Comparison of ENCODE assay signal across 15 cellular contexts in genomic region chr11:105206633-105207032, GRCh38.
A peak's percentile ranks its signal among the peaks of the same experiment; 100 is the strongest.
DNase-seq lines count a peak whose midpoint lies in the region; ATAC-seq lines count a peak whose summit lies in the region.
"Had no signal": no experiment of that assay in that cellular context is flagged by ENCODE, and none has a peak within 500 bp of the region (broad histone marks: within the 10 kb centered on the region; RNA-seq: fewer than 3 reads in every experiment).

No MANE protein-coding gene starts in this region.

- ATAC-seq in GM18868 (IDR thresholded peaks at IDR 0.05; ENCODE audit: unreplicated experiment) (no peak), GM18861 (IDR thresholded peaks at IDR 0.05; ENCODE audit: unreplicated experiment) (no peak)
- ATAC-seq: A549 had no signal

- no peak overlapping the region for H3K4me3 ChIP-seq in adipocyte (ENCODE audit: low read length)
- H3K4me3 ChIP-seq: A549, GM23248 had no signal

- H3K27me3 ChIP-seq in adipocyte (replicated peaks; ENCODE audit: control insufficient read depth, insufficient read depth, low read length) = no peaks in the 10 kb centered on the region
- H3K27me3 ChIP-seq: BE2C had no signal

- no peaks in the 10 kb centered on the region for H3K9me3 ChIP-seq in adipocyte (ENCODE audit: control insufficient read depth, low read length)
- H3K9me3 ChIP-seq: A549, BE2C had no signal

- no peaks in the 10 kb centered on the region for H3K36me3 ChIP-seq in adipocyte (ENCODE audit: control insufficient read depth, insufficient read depth, low read length, severe bottlenecking)
- H3K36me3 ChIP-seq: BE2C had no signal

- no peaks in the 10 kb centered on the region for H3K4me1 ChIP-seq in adipocyte (ENCODE audit: control insufficient read depth, insufficient read depth, low read length)
- H3K4me1 ChIP-seq: BE2C had no signal

- DNase-seq in ELR (ENCODE audit: low read depth) (peak; percentile 15), HuH-7.5 (ENCODE audit: low spot score) (peak; percentile 7), adipocyte (ENCODE audit: low read depth) (peak; percentile 10), DMS53 (lab: John Stamatoyannopoulos, UW) (no peak), NCI-H524 (lab: John Stamatoyannopoulos, UW) (no peak)
- DNase-seq: BE2C; CD4-positive, alpha-beta memory T cell; DMS79 treated with DMSO at 0.1 percent for 48 hours; GF-D8; GM23248; H7; KBM-7 had no signal

- no peak overlapping the region for H3K9ac ChIP-seq in adipocyte (ENCODE audit: low read length)
- H3K9ac ChIP-seq: GM23248 had no signal

Comparison
In these comparisons a context has a peak if more than half of its experiments do, and no peak if none do; other contexts are left out.
1. DNase-seq: peak in ELR (single experiment), HuH-7.5 (single experiment) and adipocyte (single experiment); none in DMS53 (single experiment) and NCI-H524 (0 of 2).